In genomic region chr10:21069929-21070363, GRCh38 we compare ENCODE assay signal across 20 cellular contexts.
DNase-seq lines count a peak whose midpoint lies in the region; ATAC-seq and TF ChIP-seq lines count a peak whose summit lies in the region.
"Had no signal": no experiment of that assay in that cellular context is flagged by ENCODE, and none has a peak within 500 bp of the region (broad histone marks: within the 10 kb centered on the region; RNA-seq: fewer than 3 reads in every experiment).

No MANE protein-coding gene starts in this region.

- no peak overlapping the region for H3K4me3 ChIP-seq in mammary epithelial cell (replicated peaks in 1 of 3; ENCODE audit: insufficient read depth in 1 of 3, low read depth in 2 of 3, low read length in 3 of 3)
- H3K4me3 ChIP-seq in breast epithelium, result no peak overlapping the region
- H3K4me3 ChIP-seq in heart left ventricle, result peak overlapping the region in 1 of 12 donors; percentile 7
- H3K4me3 ChIP-seq: PC-9, upper lobe of left lung had no signal

- dilution Hi-C loops in mammary epithelial cell (cut with HindIII; ENCODE audit: low sequenced_read_pairs), result no loop called here

- H3K79me2 ChIP-seq in mammary epithelial cell (ENCODE audit: insufficient read depth, low read length), result no peaks in the 10 kb centered on the region

- H2AFZ ChIP-seq in mammary epithelial cell (ENCODE audit: low read depth, low read length), result peak overlapping the region; percentile 37
- H2AFZ ChIP-seq: PC-9 had no signal

- H3K27ac ChIP-seq in mammary epithelial cell (ENCODE audit: insufficient read depth, low read depth, low read length) (no peak overlapping the region), breast epithelium (no peak overlapping the region), heart left ventricle (peak overlapping the region in 8 of 12 donors; percentile 1 to 64 (median 48))
- H3K27ac ChIP-seq: PC-9, upper lobe of left lung had no signal

- DNase-seq in mammary epithelial cell (no peak), breast epithelium (ENCODE audit: low spot score in 2 of 2) (no peak), NCI-H748 (lab: John Stamatoyannopoulos, UW; ENCODE audit: unreplicated experiment) (peak; percentile 81), heart left ventricle (peak in 1 of 5 donors; percentile 35), superior temporal gyrus (ENCODE audit: extremely low spot score) (no peak), DMS53 (lab: John Stamatoyannopoulos, UW) (no peak)
- DNase-seq: ACHN; activated B cell treated with CpG ODN at 0.5 μM for 24 hours; amygdala; CD4-positive, alpha-beta T cell; EL; GOT3; PC-9; small intestine; SW 1271; upper lobe of left lung had no signal

- H3K9ac ChIP-seq in mammary epithelial cell (ENCODE audit: insufficient read depth, low read length), result no peak overlapping the region

- TF ChIP-seq POLR2A in breast epithelium (IDR thresholded peaks at IDR 0.05) (no peak), heart left ventricle (IDR thresholded peaks at IDR 0.05) (no peak)

- H3K27me3 ChIP-seq in mammary epithelial cell (ENCODE audit: insufficient read depth, low read length) (no peaks in the 10 kb centered on the region), breast epithelium (no peaks in the 10 kb centered on the region), heart left ventricle (no peaks in the 10 kb centered on the region)
- H3K27me3 ChIP-seq: upper lobe of left lung had no signal

- no TSS peak for BruUV-seq in mammary epithelial cell (replicated peaks; lab: Mats Ljungman, UMichigan)

- no peaks in the 10 kb centered on the region for H3K4me1 ChIP-seq in mammary epithelial cell (ENCODE audit: insufficient read depth, low read length)
- no peaks in the 10 kb centered on the region for H3K4me1 ChIP-seq in breast epithelium
- peaks cover 0 to 34% (median 10%) of the 10 kb centered on the region in 12 donors for H3K4me1 ChIP-seq in heart left ventricle
- H3K4me1 ChIP-seq: upper lobe of left lung had no signal

- in situ Hi-C loops in mammary epithelial cell (cut with MboI; ENCODE audit: low sequenced_read_pairs in 2 of 2), result no loop called here

- CTCF ChIA-PET in mammary epithelial cell (lab: Charles Lee; ENCODE audit: low non-redundant PET), result no interaction called here

- H3K9me3 ChIP-seq in mammary epithelial cell (replicated peaks; ENCODE audit: insufficient read depth, low read length) (no peaks in the 10 kb centered on the region), breast epithelium (no peaks in the 10 kb centered on the region), heart left ventricle (no peaks in the 10 kb centered on the region)
- H3K9me3 ChIP-seq: upper lobe of left lung had no signal

- TF ChIP-seq CTCF in mammary epithelial cell (conservative IDR thresholded peaks at IDR 0.05 in 1 of 2, IDR thresholded peaks at IDR 0.05 in 1 of 2; ENCODE audit: extremely low read depth in 1 of 2, insufficient read depth in 1 of 2, low read depth in 1 of 2, low read length in 2 of 2), result no peak
- TF ChIP-seq CTCF in breast epithelium (IDR thresholded peaks at IDR 0.05), result no peak
- no peak for TF ChIP-seq CTCF in heart left ventricle (IDR thresholded peaks at IDR 0.05)

- H3K36me3 ChIP-seq in mammary epithelial cell (ENCODE audit: insufficient read depth, low read length) (no peaks in the 10 kb centered on the region), breast epithelium (no peaks in the 10 kb centered on the region), heart left ventricle (no peaks in the 10 kb centered on the region)
- H3K36me3 ChIP-seq: upper lobe of left lung had no signal

- no peaks in the 10 kb centered on the region for H4K20me1 ChIP-seq in mammary epithelial cell (ENCODE audit: insufficient read depth, low read length)

- 20% methylated on average over 7 of the region's 7 CpGs for WGBS in mammary epithelial cell (ENCODE audit: low coverage, missing lambda C conversion rate)
- 17 to 19% (median 18%) methylated on average over 7 of the region's 7 CpGs for WGBS in heart left ventricle, 4 donors

- H3K4me2 ChIP-seq in mammary epithelial cell (ENCODE audit: insufficient read depth, low read depth, low read length), result no peak overlapping the region
- H3K4me2 ChIP-seq: PC-9 had no signal

- intact Hi-C loops in mammary epithelial cell (cut with micrococcal nuclease), result no loop called here
- intact Hi-C loops in breast epithelium (cut with DNase I; ENCODE audit: low total_unique reads), result loop anchor here (10.0 kb wide), 1 partner anchor 205 kb away; no protein-coding TSS in a partner anchor
- intact Hi-C loops in heart left ventricle (cut with DNase I), result loop anchor here in 9 of 10 donors (5.0 to 10.0 kb wide), 7 partner anchors 65 to 665 kb away; partner anchors contain the start of gene NEBL (in 4 of the 9)

- ATAC-seq in heart left ventricle (peak; percentile 54 to 67 (median 60)), HG03571 (IDR thresholded peaks at IDR 0.05; ENCODE audit: unreplicated experiment) (no peak), HG03565 (IDR thresholded peaks at IDR 0.05; ENCODE audit: unreplicated experiment) (no peak)
- ATAC-seq: esophagus mucosa; stimulated activated effector memory CD8-positive, alpha-beta T cell treated with anti-CD3 and anti-CD28 coated beads, Interleukin-12 subunit alpha, Interleukin-12 subunit beta, amount 100 ng/mL, for 72 hours had no signal

Comparison
In these comparisons a context has a peak if more than half of its experiments do, and no peak if none do; other contexts are left out.
1. H3K27ac ChIP-seq: peak in heart left ventricle (8 of 12); none in mammary epithelial cell (single experiment) and breast epithelium (0 of 2).
2. ATAC-seq: peak in heart left ventricle (4 of 4); none in HG03571 (single experiment) and HG03565 (single experiment).